ENCODE assay signal across 3 cellular contexts in genomic region chr10:7766241-7766640, GRCh38.
"Had no signal": no experiment of that assay in that cellular context is flagged by ENCODE, and none has a peak within 500 bp of the region (broad histone marks: within the 10 kb centered on the region; RNA-seq: fewer than 3 reads in every experiment).

No MANE protein-coding gene starts in this region.

- ATAC-seq: GM12878 had no signal

- H3K4me3 ChIP-seq: GM12878 had no signal

- DNase-seq: GDM1, GF-D8 had no signal
